ENCODE assay signal across 22 cellular contexts in the genomic region with DNA sequence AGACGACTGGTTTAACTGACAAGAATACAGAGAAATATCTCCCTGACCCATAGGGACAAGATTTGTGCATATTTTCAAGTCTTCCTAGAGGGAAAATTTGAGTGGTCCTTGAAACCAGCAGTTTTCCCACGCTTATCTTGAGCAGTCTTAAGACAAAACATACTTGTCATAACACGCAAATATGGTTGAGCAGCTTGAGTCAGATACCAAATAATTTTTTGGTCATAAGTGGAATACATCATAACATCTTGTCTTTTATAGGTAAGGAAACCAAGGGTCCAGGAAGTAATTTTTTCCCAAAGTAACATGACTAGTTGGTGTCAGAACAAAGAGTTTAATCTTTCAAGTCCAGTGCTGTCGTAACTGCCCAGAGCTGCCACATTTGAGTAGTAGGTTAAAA. TPM values are rescaled to one million over a fixed set of nuclear protein-coding genes. Genes with fewer than 3 reads are reported as not detected.
DNase-seq lines count a peak whose midpoint lies in the region; ATAC-seq, FAIRE-seq and TF ChIP-seq lines count a peak whose summit lies in the region.
"Had no signal": no experiment of that assay in that cellular context is flagged by ENCODE, and none has a peak within 500 bp of the region (broad histone marks: within the 10 kb centered on the region; RNA-seq: fewer than 3 reads in every experiment).

No MANE protein-coding gene starts in this region.

- no peaks in the 10 kb centered on the region for H4K20me1 ChIP-seq in Karpas-422 (ENCODE audit: insufficient read depth, low read depth, low read length)

- FAIRE-seq in bronchial epithelial cell (lab: Jason Lieb, UNC) = no peak
- FAIRE-seq: A204.1, GM12878 had no signal

- H3K27me3 ChIP-seq in Karpas-422 (ENCODE audit: low read length) = no peaks in the 10 kb centered on the region
- H3K27me3 ChIP-seq in bronchial epithelial cell (ENCODE audit: control insufficient read depth, insufficient read depth, low read length) = no peaks in the 10 kb centered on the region
- no peaks in the 10 kb centered on the region for H3K27me3 ChIP-seq in foreskin keratinocyte
- no peaks in the 10 kb centered on the region for H3K27me3 ChIP-seq in effector memory CD4-positive, alpha-beta T cell (replicated peaks; ENCODE audit: control insufficient read depth, insufficient read depth, low read length, poor library complexity, severe bottlenecking)
- H3K27me3 ChIP-seq in psoas muscle (ENCODE audit: insufficient read depth in 3 of 3, low read length in 2 of 3) = no peaks in the 10 kb centered on the region
- H3K27me3 ChIP-seq: BE2C had no signal

- H3K4me3 ChIP-seq in Karpas-422 (ENCODE audit: low read length) (no peak overlapping the region), bronchial epithelial cell (ENCODE audit: low read depth, low read length) (no peak overlapping the region), psoas muscle (no peak overlapping the region)
- H3K4me3 ChIP-seq in effector memory CD4-positive, alpha-beta T cell (ENCODE audit: insufficient read depth, low read depth, low read length, poor library complexity, severe bottlenecking) = no peak overlapping the region
- H3K4me3 ChIP-seq: GM12878 had no signal

- TF ChIP-seq CTCF in bronchial epithelial cell (IDR thresholded peaks at IDR 0.05; ENCODE audit: insufficient read depth, low read length, severe bottlenecking) (no peak), foreskin keratinocyte (conservative IDR thresholded peaks at IDR 0.05) (no peak), psoas muscle (IDR thresholded peaks at IDR 0.05) (no peak)

- DNase-seq in Karpas-422 = no peak
- peak; percentile 84 for DNase-seq in bronchial epithelial cell (ENCODE audit: low read depth)
- DNase-seq in foreskin keratinocyte = peak in 1 of 2 donors; percentile 75
- no peak for DNase-seq in effector memory CD4-positive, alpha-beta T cell
- DNase-seq in Right ventricle myocardium superior = no peak
- DNase-seq in NCI-H446 treated with DMSO at 0.1 percent for 48 hours (lab: John Stamatoyannopoulos, UW) = no peak
- no peak for DNase-seq in psoas muscle
- DNase-seq: ACHN; BE2C; C1 segment of cervical spinal cord; CD4-positive, CD25-positive, alpha-beta regulatory T cell; CD8-positive, alpha-beta memory T cell; COR-L47; DMS 273 treated with DMSO at 0.1 percent for 48 hours; DMS53; DND-41; EL; GOT3; H7 had no signal

- H3K36me3 ChIP-seq in Karpas-422 (ENCODE audit: insufficient read depth, low read length) (peaks cover 7% of the 10 kb centered on the region; the same call in 1 of the 2 replicates), bronchial epithelial cell (ENCODE audit: control insufficient read depth, insufficient read depth, low read length) (no peaks in the 10 kb centered on the region), psoas muscle (ENCODE audit: insufficient read depth in 1 of 2, low read depth in 1 of 2) (peaks cover 0 to 11% of the 10 kb centered on the region in 2 donors)
- no peaks in the 10 kb centered on the region for H3K36me3 ChIP-seq in effector memory CD4-positive, alpha-beta T cell (ENCODE audit: control insufficient read depth, insufficient read depth, low read length)
- H3K36me3 ChIP-seq: BE2C had no signal

- no peaks in the 10 kb centered on the region for H3K79me2 ChIP-seq in Karpas-422 (ENCODE audit: low read length)

- H3K9me2 ChIP-seq in Karpas-422 (replicated peaks; ENCODE audit: insufficient read depth, low read length) = no peaks in the 10 kb centered on the region

- H3K4me1 ChIP-seq in Karpas-422 (ENCODE audit: low read length) (peaks cover 25% of the 10 kb centered on the region), foreskin keratinocyte (peaks cover 12% of the 10 kb centered on the region), psoas muscle (no peaks in the 10 kb centered on the region)
- no peaks in the 10 kb centered on the region for H3K4me1 ChIP-seq in effector memory CD4-positive, alpha-beta T cell (ENCODE audit: control insufficient read depth, insufficient read depth, low read length, poor library complexity, severe bottlenecking)
- H3K4me1 ChIP-seq: BE2C had no signal

- intact Hi-C loops in Right ventricle myocardium superior (cut with DNase I) (no loop called here), psoas muscle (cut with DNase I) (no loop called here)

- ATAC-seq in foreskin keratinocyte (peak; percentile 66), Right ventricle myocardium superior (ENCODE audit: poor library complexity) (no peak), psoas muscle (no peak)
- ATAC-seq: GM12878, HCT116 had no signal

- H3K27ac ChIP-seq in Karpas-422 (ENCODE audit: low read length) (peak overlapping the region; percentile 72), foreskin keratinocyte (peak overlapping the region; percentile 91), psoas muscle (no peak overlapping the region)
- H3K27ac ChIP-seq in effector memory CD4-positive, alpha-beta T cell (ENCODE audit: insufficient read depth, low read length, poor library complexity, severe bottlenecking) = no peak overlapping the region

- no peak overlapping the region for H3K4me2 ChIP-seq in Karpas-422 (ENCODE audit: low read depth, low read length, poor library complexity, severe bottlenecking)

- H3K9ac ChIP-seq in Karpas-422 (ENCODE audit: low read length) = no peak overlapping the region

- 72 to 93% (median 89%) methylated on average over 4 of the region's 4 CpGs for WGBS in psoas muscle, 3 donors

- H3K9me3 ChIP-seq in Karpas-422 (ENCODE audit: low read length) (no peaks in the 10 kb centered on the region), psoas muscle (no peaks in the 10 kb centered on the region)
- H3K9me3 ChIP-seq in effector memory CD4-positive, alpha-beta T cell (ENCODE audit: control insufficient read depth, low read length) = no peaks in the 10 kb centered on the region
- H3K9me3 ChIP-seq: BE2C had no signal

- H2AFZ ChIP-seq in Karpas-422 (ENCODE audit: low read length) = no peak overlapping the region

RNA-seq across cellular contexts. Expression of a gene that starts 50.5 kb away (rescaled TPM):
- 28.4 and 59.7 TPM in 2 replicates for total RNA-seq in Karpas-422 (2014; rRNA removed; shearing (Covaris generic); ENCODE audit: low replicate concordance)
- total RNA-seq in bronchial epithelial cell (8.2 and 8.7 TPM in 2 replicates), foreskin keratinocyte (9.1 and 12.4 TPM in 2 replicates), Right ventricle myocardium superior (4.5 TPM), psoas muscle (1 to 10 TPM; 2.2 to 3.5 (median 3.3) TPM)
- polyA plus RNA-seq in foreskin keratinocyte (2.6 and 3.6 TPM in 2 replicates), psoas muscle (1 to 10 TPM; 1.2 to 2.3 (median 1.6) TPM)

RNA-seq across cellular contexts. Expression of a gene that starts 50.9 kb away (rescaled TPM):
- total RNA-seq in Karpas-422 (2014; rRNA removed; shearing (Covaris generic); ENCODE audit: low replicate concordance) = 10.0 and 22.4 TPM in 2 replicates
- total RNA-seq in bronchial epithelial cell = 1.2 and 1.8 TPM in 2 replicates
- 7.1 and 9.3 TPM in 2 replicates for total RNA-seq in foreskin keratinocyte
- 3.0 and 3.2 TPM in 2 replicates for polyA plus RNA-seq in foreskin keratinocyte
- total RNA-seq in Right ventricle myocardium superior = 0.35 TPM
- under 1 TPM; 0.11 to 0.32 (median 0.19) TPM for total RNA-seq in psoas muscle
- under 1 TPM; 0.11 to 0.40 (median 0.20) TPM for polyA plus RNA-seq in psoas muscle

Comparison
In these comparisons a context has a peak if more than half of its experiments do, and no peak if none do; other contexts are left out.
1. H3K27ac ChIP-seq: peak in Karpas-422 (single experiment) and foreskin keratinocyte (single experiment); none in effector memory CD4-positive, alpha-beta T cell (single experiment) and psoas muscle (single experiment).